ENCODE assay signal across 27 cellular contexts in genomic region chr14:68727315-68728078, GRCh38.
A peak's percentile ranks its signal among the peaks of the same experiment; 100 is the strongest.
DNase-seq lines count a peak whose midpoint lies in the region; ATAC-seq, FAIRE-seq and TF ChIP-seq lines count a peak whose summit lies in the region.
"Had no signal": no experiment of that assay in that cellular context is flagged by ENCODE, and none has a peak within 500 bp of the region (broad histone marks: within the 10 kb centered on the region; RNA-seq: fewer than 3 reads in every experiment).

No MANE protein-coding gene starts in this region.

- H3K36me3 ChIP-seq in lung (ENCODE audit: control insufficient read depth in 2 of 2, insufficient read depth in 2 of 2, low read length in 2 of 2): no peaks in the 10 kb centered on the region
- no peaks in the 10 kb centered on the region for H3K36me3 ChIP-seq in subcutaneous abdominal adipose tissue (ENCODE audit: control insufficient read depth in 5 of 5, insufficient read depth in 5 of 5, low read length in 5 of 5)
- no peaks in the 10 kb centered on the region for H3K36me3 ChIP-seq in SK-N-SH (replicated peaks in 1 of 2; ENCODE audit: control insufficient read depth in 1 of 2, insufficient read depth in 2 of 2, low read length in 1 of 2)
- H3K36me3 ChIP-seq: neutrophil, prostate gland, thoracic aorta had no signal

- DNase-seq in WTC11 (ENCODE audit: low spot score): no peak
- DNase-seq in endothelial cell (ENCODE audit: low spot score): no peak
- DNase-seq in lung (ENCODE audit: low spot score): no peak
- no peak for DNase-seq in HUDEP-2 (lab: John Stamatoyannopoulos, UW; ENCODE audit: unreplicated experiment in 76 of 76)
- DNase-seq in SK-N-SH: no peak
- DNase-seq in frontal cortex (ENCODE audit: low spot score in 2 of 2): no peak
- DNase-seq: activated CD4-positive, alpha-beta T cell treated with anti-CD3 and anti-CD28 coated beads for 1 hour; activated naive CD4-positive, alpha-beta T cell treated with anti-CD3 and anti-CD28 coated beads for 36 hours; activated T-cell treated with anti-CD3 and anti-CD28 coated beads, Interleukin-2, amount 50 U/mL, for 4 hours; CD4-positive, CD25-positive, alpha-beta regulatory T cell; central memory CD4-positive, alpha-beta T cell; DMS153; erythroblast; foreskin melanocyte; GDM1; NCI-H1694; NCI-H2171; NCI-H526 treated with DMSO at 0.1 percent for 48 hours; small intestine; stimulated activated naive B cell treated with anti-CD40 and anti-IgM and Interleukin-4, amounts not matched to agents 10 μg/mL and 1 μg/mL and 100 μg/mL, for 72 hours had no signal

- peaks cover 2% of the 10 kb centered on the region for H3K27me3 Mint-ChIP-seq in WTC11 (ENCODE audit: low read depth)
- H3K27me3 Mint-ChIP-seq in endothelial cell (ENCODE audit: unreplicated experiment): peaks cover 2% of the 10 kb centered on the region
- H3K27me3 Mint-ChIP-seq: CD4-positive, CD25-positive, alpha-beta regulatory T cell; stimulated activated naive B cell treated with anti-CD40 and anti-IgM and Interleukin-4, amounts not matched to agents 10 μg/mL and 1 μg/mL and 100 μg/mL, for 72 hours had no signal

- no peak for FAIRE-seq in frontal cortex (lab: Jason Lieb, UNC)
- FAIRE-seq: GM18507, small intestine had no signal

- H3K9me3 Mint-ChIP-seq in WTC11: peaks cover 3% of the 10 kb centered on the region; the same call in 1 of the 2 replicates
- H3K9me3 Mint-ChIP-seq in endothelial cell (ENCODE audit: unreplicated experiment): no peaks in the 10 kb centered on the region
- H3K9me3 Mint-ChIP-seq: activated naive CD4-positive, alpha-beta T cell treated with anti-CD3 and anti-CD28 coated beads for 36 hours; activated T-cell treated with anti-CD3 and anti-CD28 coated beads, Interleukin-2, amount 50 U/mL, for 4 hours had no signal

- no peak overlapping the region for H3K9ac ChIP-seq in subcutaneous abdominal adipose tissue (ENCODE audit: low read length in 5 of 5)
- no peak overlapping the region for H3K9ac ChIP-seq in SK-N-SH
- H3K9ac ChIP-seq: KMS-11 had no signal

- peaks cover 36% of the 10 kb centered on the region for H3K4me1 Mint-ChIP-seq in WTC11
- peaks cover 55% of the 10 kb centered on the region for H3K4me1 Mint-ChIP-seq in endothelial cell (ENCODE audit: unreplicated experiment)

- H3K27me3 ChIP-seq in lung (ENCODE audit: control insufficient read depth, insufficient read depth) (no peaks in the 10 kb centered on the region), subcutaneous abdominal adipose tissue (ENCODE audit: control insufficient read depth in 5 of 5, insufficient read depth in 4 of 5, low read length in 5 of 5) (no peaks in the 10 kb centered on the region), SK-N-SH (ENCODE audit: insufficient read depth) (no peaks in the 10 kb centered on the region)

- no peaks in the 10 kb centered on the region for H4K20me1 ChIP-seq in SK-N-SH (ENCODE audit: insufficient read depth)

- H3K27ac Mint-ChIP-seq in WTC11 (no peak overlapping the region), endothelial cell (ENCODE audit: unreplicated experiment) (peak overlapping the region; percentile 25)
- H3K27ac Mint-ChIP-seq: activated naive CD4-positive, alpha-beta T cell treated with anti-CD3 and anti-CD28 coated beads for 36 hours had no signal

- WGBS in lung, 2 donors: 44 to 77% methylated on average over 5 of the region's 5 CpGs
- 92% methylated on average over 5 of the region's 5 CpGs for WGBS in SK-N-SH (ENCODE audit: low lambda C conversion rate)

- TF ChIP-seq CTCF in WTC11 (IDR thresholded peaks at IDR 0.05): no peak
- no peak for TF ChIP-seq CTCF in endothelial cell (IDR thresholded peaks at IDR 0.05; ENCODE audit: unreplicated experiment)
- no peak for TF ChIP-seq CTCF in lung (IDR thresholded peaks at IDR 0.05; ENCODE audit: control extremely low read depth, extremely low read depth)
- no peak for TF ChIP-seq CTCF in SK-N-SH (IDR thresholded peaks at IDR 0.05)

- H3K9me3 ChIP-seq in lung (ENCODE audit: control insufficient read depth in 2 of 2, insufficient read depth in 1 of 2, low read length in 1 of 2) (no peaks in the 10 kb centered on the region), subcutaneous abdominal adipose tissue (ENCODE audit: control insufficient read depth in 5 of 5, low read length in 5 of 5) (no peaks in the 10 kb centered on the region), SK-N-SH (no peaks in the 10 kb centered on the region)
- H3K9me3 ChIP-seq: neutrophil, prostate gland, thoracic aorta had no signal

- H3K27ac ChIP-seq in lung (ENCODE audit: low read depth in 1 of 2, low read length in 1 of 2) (peak overlapping the region in 1 of 2 donors; percentile 37), subcutaneous abdominal adipose tissue (ENCODE audit: low read depth, low read length) (peak overlapping the region; percentile 1), SK-N-SH (ENCODE audit: low read depth in 2 of 2, low read length in 1 of 2) (no peak overlapping the region)
- H3K27ac ChIP-seq: KMS-11, neutrophil, prostate gland, RWPE1, thoracic aorta had no signal

- H3F3A ChIP-seq in SK-N-SH (replicated peaks; ENCODE audit: insufficient read depth): no peaks in the 10 kb centered on the region

- TF ChIP-seq RAD21 in SK-N-SH (IDR thresholded peaks at IDR 0.05; ENCODE audit: low read length): no peak

- H3K4me3 Mint-ChIP-seq in WTC11 (no peak overlapping the region), endothelial cell (ENCODE audit: unreplicated experiment) (no peak overlapping the region)
- H3K4me3 Mint-ChIP-seq: activated naive CD4-positive, alpha-beta T cell treated with anti-CD3 and anti-CD28 coated beads for 36 hours; activated T-cell treated with anti-CD3 and anti-CD28 coated beads, Interleukin-2, amount 50 U/mL, for 4 hours; stimulated activated naive B cell treated with anti-CD40 and anti-IgM and Interleukin-4, amounts not matched to agents 10 μg/mL and 1 μg/mL and 100 μg/mL, for 72 hours had no signal

- TF ChIP-seq EP300 in SK-N-SH (IDR thresholded peaks at IDR 0.05; ENCODE audit: borderline replicate concordance in 1 of 2, low read depth in 1 of 2, low read length in 1 of 2): no peak

- POLR2A ChIA-PET in WTC11 (lab: Charles Lee) (no interaction called here), SK-N-SH (lab: Yijun Ruan, JAX) (no interaction called here)

- CTCF ChIA-PET in WTC11 (lab: Charles Lee) (interaction anchor here (0.6 kb wide), 1 partner anchor 11 kb away, joined by 3 read pairs; no protein-coding TSS in a partner anchor), SK-N-SH (lab: Yijun Ruan, JAX) (interaction anchor here (1.8 kb wide), 1 partner anchor 9 kb away, joined by 4 read pairs; no protein-coding TSS in a partner anchor)

- H3K4me1 ChIP-seq in lung (ENCODE audit: control insufficient read depth in 2 of 2, insufficient read depth in 2 of 2, low read length in 2 of 2): peaks cover 8 to 24% of the 10 kb centered on the region in 2 donors
- H3K4me1 ChIP-seq in subcutaneous abdominal adipose tissue (ENCODE audit: control insufficient read depth in 5 of 5, insufficient read depth in 5 of 5, low read length in 5 of 5): peaks cover 0 to 41% (median 7%) of the 10 kb centered on the region in 5 donors
- H3K4me1 ChIP-seq in SK-N-SH (ENCODE audit: control insufficient read depth in 1 of 2, insufficient read depth in 2 of 2, low read depth in 1 of 2, low read length in 1 of 2): no peaks in the 10 kb centered on the region
- H3K4me1 ChIP-seq: prostate gland had no signal

- no peak overlapping the region for H3K4me2 ChIP-seq in SK-N-SH
- H3K4me2 ChIP-seq: KMS-11 had no signal

- H3K4me3 ChIP-seq in lung (no peak overlapping the region), subcutaneous abdominal adipose tissue (ENCODE audit: low read depth in 1 of 5, low read length in 5 of 5) (no peak overlapping the region), SK-N-SH (ENCODE audit: low read depth in 2 of 2, low read length in 1 of 2) (no peak overlapping the region)
- H3K4me3 ChIP-seq: prostate gland, thoracic aorta had no signal

- ATAC-seq in WTC11 (no peak), lung (ENCODE audit: insufficient read depth, low FRiP score) (peak; percentile 34)
- ATAC-seq: activated T-cell treated with anti-CD3 and anti-CD28 coated beads, Interleukin-2, amount 50 U/mL, for 4 hours had no signal

- H3K36me3 Mint-ChIP-seq in WTC11 (no peaks in the 10 kb centered on the region), endothelial cell (ENCODE audit: low read depth, unreplicated experiment) (no peaks in the 10 kb centered on the region)
- H3K36me3 Mint-ChIP-seq: CD4-positive, CD25-positive, alpha-beta regulatory T cell had no signal

- no peak overlapping the region for H2AFZ ChIP-seq in SK-N-SH (ENCODE audit: low read depth)

- H3K79me2 ChIP-seq in SK-N-SH (ENCODE audit: insufficient read depth): no peaks in the 10 kb centered on the region

- H3K9me2 ChIP-seq in SK-N-SH: no peaks in the 10 kb centered on the region

TF ChIP-seq in WTC11, 78 proteins besides CTCF, POLR2A, EP300 and RAD21 (continues in another document):
- TF ChIP-seq MYBL2 (CRISPR knock-in tag; IDR thresholded peaks at IDR 0.05): no peak
- TF ChIP-seq ZNF396 (CRISPR knock-in tag; IDR thresholded peaks at IDR 0.05; ENCODE audit: borderline replicate concordance): no peak
- TF ChIP-seq ZNF232 (CRISPR knock-in tag; IDR thresholded peaks at IDR 0.05): no peak
- no peak for TF ChIP-seq SP1 (CRISPR knock-in tag; conservative IDR thresholded peaks at IDR 0.05)
- TF ChIP-seq E2F4 (CRISPR knock-in tag; IDR thresholded peaks at IDR 0.05; ENCODE audit: borderline replicate concordance, low read depth): no peak

TF ChIP-seq in SK-N-SH, 30 proteins besides CTCF, POLR2A, EP300 and RAD21 (continues in another document):
- TF ChIP-seq MEF2A (IDR thresholded peaks at IDR 0.05; ENCODE audit: borderline replicate concordance, low read depth) (no peak), NFIC (IDR thresholded peaks at IDR 0.05; ENCODE audit: borderline replicate concordance) (no peak), YY1 (IDR thresholded peaks at IDR 0.05; ENCODE audit: low read depth) (no peak), TEAD4 (IDR thresholded peaks at IDR 0.05; ENCODE audit: borderline replicate concordance, insufficient read depth) (no peak), TCF12 (IDR thresholded peaks at IDR 0.05) (no peak), FOSL2 (IDR thresholded peaks at IDR 0.05; ENCODE audit: borderline replicate concordance, low read depth) (no peak), NRF1 (IDR thresholded peaks at IDR 0.05; ENCODE audit: low read depth, low read length) (no peak), JUND (IDR thresholded peaks at IDR 0.05) (no peak), CHD2 (IDR thresholded peaks at IDR 0.05; ENCODE audit: low read length, partially characterized antibody) (no peak), EZH2phosphoT487 (IDR thresholded peaks at IDR 0.05; ENCODE audit: borderline replicate concordance, low read depth) (no peak)
- TF ChIP-seq, protein P1, sequence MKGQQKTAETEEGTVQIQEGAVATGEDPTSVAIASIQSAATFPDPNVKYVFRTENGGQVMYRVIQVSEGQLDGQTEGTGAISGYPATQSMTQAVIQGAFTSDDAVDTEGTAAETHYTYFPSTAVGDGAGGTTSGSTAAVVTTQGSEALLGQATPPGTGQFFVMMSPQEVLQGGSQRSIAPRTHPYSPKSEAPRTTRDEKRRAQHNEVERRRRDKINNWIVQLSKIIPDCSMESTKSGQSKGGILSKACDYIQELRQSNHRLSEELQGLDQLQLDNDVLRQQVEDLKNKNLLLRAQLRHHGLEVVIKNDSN (IDR thresholded peaks at IDR 0.05; ENCODE audit: borderline replicate concordance, low read depth): no peak
